ENCODE assay signal across 23 cellular contexts in genomic region chr10:113585949-113586348, GRCh38. TPM values are rescaled to one million over a fixed set of nuclear protein-coding genes. Genes with fewer than 3 reads are reported as not detected.
DNase-seq lines count a peak whose midpoint lies in the region; ATAC-seq, FAIRE-seq and TF ChIP-seq lines count a peak whose summit lies in the region.
"Had no signal": no experiment of that assay in that cellular context is flagged by ENCODE, and none has a peak within 500 bp of the region (broad histone marks: within the 10 kb centered on the region; RNA-seq: fewer than 3 reads in every experiment).

No MANE protein-coding gene starts in this region.

- TF ChIP-seq CTCF in HCT116 (IDR thresholded peaks at IDR 0.05 in 2 of 3, conservative IDR thresholded peaks at IDR 0.05 in 1 of 3; ENCODE audit: borderline replicate concordance in 1 of 3, insufficient read depth in 1 of 3, low read depth in 2 of 3, low read length in 2 of 3) (no peak), HepG2 (CRISPR knock-in tag; IDR thresholded peaks at IDR 0.05) (no peak), ovary (IDR thresholded peaks at IDR 0.05) (no peak)

- H3K36me3 Mint-ChIP-seq in activated CD4-positive, alpha-beta T cell treated with anti-CD3 and anti-CD28 coated beads for 36 hours (ENCODE audit: low read depth): no peaks in the 10 kb centered on the region
- H3K36me3 Mint-ChIP-seq: naive thymus-derived CD4-positive, alpha-beta T cell had no signal

- peaks cover 6 to 11% of the 10 kb centered on the region in 2 experiments; a peak in 3 of 4 replicates for H3K4me1 ChIP-seq in HCT116 (ENCODE audit: control insufficient read depth in 1 of 2, insufficient read depth in 2 of 2, low read length in 2 of 2)
- peaks cover 23% of the 10 kb centered on the region for H3K4me1 ChIP-seq in HepG2 (ENCODE audit: insufficient read depth, low read length)
- no peaks in the 10 kb centered on the region for H3K4me1 ChIP-seq in ovary (ENCODE audit: insufficient read depth)
- H3K4me1 ChIP-seq: left lung, testis had no signal

- no peak overlapping the region for H3K9ac ChIP-seq in HCT116 (ENCODE audit: low read length)
- no peak overlapping the region for H3K9ac ChIP-seq in HepG2 (ENCODE audit: insufficient read depth, low read depth, low read length)

- POLR2A ChIA-PET in activated CD4-positive, alpha-beta T cell treated with anti-CD3 and anti-CD28 coated beads for 36 hours (lab: Charles Lee): no interaction called here
- POLR2A ChIA-PET in HCT116 (lab: Charles Lee) (no interaction called here), HepG2 (lab: Yijun Ruan, JAX) (no interaction called here)

- no peaks in the 10 kb centered on the region for H4K20me1 ChIP-seq in HCT116 (ENCODE audit: insufficient read depth)
- no peaks in the 10 kb centered on the region for H4K20me1 ChIP-seq in HepG2 (ENCODE audit: insufficient read depth, low read length)

- peak; percentile 36 for ATAC-seq in activated CD4-positive, alpha-beta T cell treated with anti-CD3 and anti-CD28 coated beads for 36 hours
- ATAC-seq in HCT116 (peak; percentile 86), HepG2 (no peak; the same call in 2 of the 3 replicates), HG02970 (IDR thresholded peaks at IDR 0.05; ENCODE audit: low FRiP score, unreplicated experiment) (no peak)
- ATAC-seq: left lung; naive thymus-derived CD4-positive, alpha-beta T cell had no signal

- no peaks in the 10 kb centered on the region for H3K36me3 ChIP-seq in HCT116 (ENCODE audit: control insufficient read depth in 1 of 2, insufficient read depth in 2 of 2, low read length in 2 of 2)
- no peaks in the 10 kb centered on the region for H3K36me3 ChIP-seq in HepG2 (replicated peaks in 1 of 2; ENCODE audit: control insufficient read depth in 1 of 2, insufficient read depth in 2 of 2, low read length in 2 of 2)
- no peaks in the 10 kb centered on the region for H3K36me3 ChIP-seq in ovary
- H3K36me3 ChIP-seq: left lung had no signal

- no peak for TF ChIP-seq EP300 in HepG2 (IDR thresholded peaks at IDR 0.05; ENCODE audit: low read depth in 2 of 2, low read length in 2 of 2)
- TF ChIP-seq EP300 in HepG2 (CRISPR knock-in tag; IDR thresholded peaks at IDR 0.05; ENCODE audit: borderline replicate concordance): no peak
- no peak for TF ChIP-seq EP300 in ovary (IDR thresholded peaks at IDR 0.05)

- no peak overlapping the region for H3K27ac Mint-ChIP-seq in activated CD4-positive, alpha-beta T cell treated with anti-CD3 and anti-CD28 coated beads for 36 hours

- no peaks in the 10 kb centered on the region for H3K79me2 ChIP-seq in HCT116 (ENCODE audit: insufficient read depth, low read length)
- no peaks in the 10 kb centered on the region for H3K79me2 ChIP-seq in HepG2 (ENCODE audit: insufficient read depth, low read length)

- no peaks in the 10 kb centered on the region for H3K4me1 Mint-ChIP-seq in activated CD4-positive, alpha-beta T cell treated with anti-CD3 and anti-CD28 coated beads for 36 hours
- H3K4me1 Mint-ChIP-seq: naive thymus-derived CD4-positive, alpha-beta T cell had no signal

- H3K27me3 ChIP-seq in HCT116 (ENCODE audit: insufficient read depth, low read length): peaks cover 24% of the 10 kb centered on the region
- no peaks in the 10 kb centered on the region for H3K27me3 ChIP-seq in HepG2 (ENCODE audit: control insufficient read depth in 1 of 2, insufficient read depth in 2 of 2, low read length in 2 of 2)
- no peaks in the 10 kb centered on the region for H3K27me3 ChIP-seq in ovary
- H3K27me3 ChIP-seq: testis had no signal

- no peak overlapping the region for H3K4me3 Mint-ChIP-seq in activated CD4-positive, alpha-beta T cell treated with anti-CD3 and anti-CD28 coated beads for 36 hours
- H3K4me3 Mint-ChIP-seq: naive thymus-derived CD4-positive, alpha-beta T cell had no signal

- peaks cover 13% of the 10 kb centered on the region for H3K27me3 Mint-ChIP-seq in activated CD4-positive, alpha-beta T cell treated with anti-CD3 and anti-CD28 coated beads for 36 hours

- in situ Hi-C loops in HepG2 (cut with HindIII; ENCODE audit: extremely low pct_ligation_motif_present, low pct_unique_long_range_greater_than_20kb): no loop called here

- H2AFZ ChIP-seq in HCT116 (ENCODE audit: low read depth, low read length, poor library complexity, severe bottlenecking) (no peak overlapping the region), HepG2 (ENCODE audit: low read length) (no peak overlapping the region)

- intact Hi-C loops in activated CD4-positive, alpha-beta T cell treated with anti-CD3 and anti-CD28 coated beads for 36 hours (cut with DNase I, micrococcal nuclease): no loop called here
- intact Hi-C loops in HCT116 (cut with micrococcal nuclease): no loop called here
- intact Hi-C loops in HepG2 (cut with micrococcal nuclease; ENCODE audit: unreplicated experiment): no loop called here
- intact Hi-C loops in ovary (cut with DNase I): no loop called here

- H3K9me3 ChIP-seq in HCT116 (ENCODE audit: control insufficient read depth in 1 of 2, insufficient read depth in 1 of 2, low read depth in 1 of 2, low read length in 2 of 2) (no peaks in the 10 kb centered on the region), HepG2 (ENCODE audit: low read length) (no peaks in the 10 kb centered on the region), ovary (no peaks in the 10 kb centered on the region)
- H3K9me3 ChIP-seq: left lung, testis had no signal

- TF ChIP-seq POLR2A in HCT116 (IDR thresholded peaks at IDR 0.05; ENCODE audit: borderline replicate concordance, extremely low read depth, insufficient read depth, insufficient read length): no peak
- TF ChIP-seq POLR2A in HepG2 (IDR thresholded peaks at IDR 0.05; ENCODE audit: insufficient read depth in 1 of 2, low read depth in 2 of 2, low read length in 2 of 2): no peak
- no peak for TF ChIP-seq POLR2A in ovary (IDR thresholded peaks at IDR 0.05)

- CTCF ChIA-PET in activated CD4-positive, alpha-beta T cell treated with anti-CD3 and anti-CD28 coated beads for 36 hours (lab: Charles Lee): no interaction called here
- CTCF ChIA-PET in HCT116 (lab: Charles Lee) (no interaction called here), HepG2 (lab: Yijun Ruan, JAX; ENCODE audit: low intra/inter-chr PET ratio, low total read pairs) (no interaction called here)

- TF ChIP-seq RAD21 in HCT116 (IDR thresholded peaks at IDR 0.05; ENCODE audit: low read depth) (no peak), HepG2 (CRISPR knock-in tag; IDR thresholded peaks at IDR 0.05) (no peak)

- no peaks in the 10 kb centered on the region for H3K9me3 Mint-ChIP-seq in activated CD4-positive, alpha-beta T cell treated with anti-CD3 and anti-CD28 coated beads for 36 hours (ENCODE audit: low read depth)

- no peak for FAIRE-seq in HepG2 (lab: Jason Lieb, UNC)
- FAIRE-seq: GM12892 had no signal

- RAD21 ChIA-PET in HCT116 (lab: Charles Lee; ENCODE audit: low non-redundant PET in 1 of 2, low total read pairs in 2 of 2, uncharacterized antibody in 2 of 2, unreplicated experiment in 2 of 2): no interaction called here

- no peak for DNase-seq in activated CD4-positive, alpha-beta T cell treated with anti-CD3 and anti-CD28 coated beads for 36 hours
- no peak for DNase-seq in activated CD4-positive, alpha-beta T cell treated with anti-CD3 and anti-CD28 coated beads for 1 hour
- no peak for DNase-seq in HCT116 (ENCODE audit: low read depth, low spot score)
- peak; percentile 82 for DNase-seq in NCI-H510A treated with DMSO at 0.1 percent for 48 hours (lab: John Stamatoyannopoulos, UW)
- peak; percentile 7 for DNase-seq in HepG2 (ENCODE audit: low spot score)
- no peak for DNase-seq in germinal center (ENCODE audit: low spot score)
- no peak for DNase-seq in ovary
- DNase-seq: 8988T; activated naive CD4-positive, alpha-beta T cell treated with Interleukin-2 at 50 U/mL for 16 hours; EL; left lung; naive thymus-derived CD4-positive, alpha-beta T cell; NCI-H1694; NCI-H446 treated with DMSO at 0.1 percent for 48 hours; SW 1271; testis had no signal

- H3K4me2 ChIP-seq in HCT116 (ENCODE audit: low read length): peak overlapping the region; percentile 10; the same call in 1 of the 2 replicates
- no peak overlapping the region for H3K4me2 ChIP-seq in HepG2 (ENCODE audit: low read depth, low read length)

- no peaks in the 10 kb centered on the region for H3K9me2 ChIP-seq in HCT116 (ENCODE audit: insufficient read depth)

- H3K4me3 ChIP-seq in HCT116 (replicated peaks in 1 of 2; ENCODE audit: low read depth in 1 of 2, low read length in 2 of 2) (no peak overlapping the region), HepG2 (replicated peaks in 1 of 3; ENCODE audit: insufficient read depth in 1 of 3, low read depth in 2 of 3, low read length in 3 of 3) (no peak overlapping the region), ovary (no peak overlapping the region)
- H3K4me3 ChIP-seq: left lung, testis had no signal

- WGBS in HepG2 (ENCODE audit: low lambda C conversion rate): 0% methylated on average over 1 of the region's 1 CpG
- WGBS in ovary, 3 donors: 41 to 58% (median 46%) methylated on average over 1 of the region's 1 CpG

- H3K27ac ChIP-seq in HCT116 (ENCODE audit: low read depth, low read length) (no peak overlapping the region), HepG2 (ENCODE audit: extremely low read length, insufficient read depth, low read length) (no peak overlapping the region), ovary (no peak overlapping the region)
- H3K27ac ChIP-seq: HL-60, left lung, testis had no signal

- no TSS peak for BruUV-seq in HCT116 (replicated peaks; lab: Mats Ljungman, UMichigan)
- no TSS peak for BruUV-seq in HepG2 (replicated peaks; lab: Mats Ljungman, UMichigan)

RNA-seq across cellular contexts. Expression of gene HABP2, which starts 33.1 kb away (rescaled TPM):
- not detected for total RNA-seq in activated CD4-positive, alpha-beta T cell treated with anti-CD3 and anti-CD28 coated beads for 36 hours
- 0.20 TPM for total RNA-seq in HCT116 (2021; ENCODE audit: unreplicated experiment)
- 0.03 TPM in 1 of 2 replicates, not detected in the other for polyA plus RNA-seq in HCT116 (2012)
- total RNA-seq in HepG2 (2016; rRNA removed; fragmentation: Illumina TruSeq; extraction: Trizol): 0.13 TPM in 1 of 2 replicates, not detected in the other
- total RNA-seq in HepG2 (2016; cell fraction: cytosol; rRNA removed; fragmentation: Illumina TruSeq; extraction: Trizol; ENCODE audit: low read depth): not detected in 2 replicates
- 0.04 and 0.06 TPM in 2 replicates for total RNA-seq in HepG2 (2016; cell fraction: insoluble cytoplasmic fraction; rRNA removed; fragmentation: Illumina TruSeq; extraction: Trizol)
- total RNA-seq in HepG2 (2016; cell fraction: membrane; rRNA removed; fragmentation: Illumina TruSeq; extraction: Trizol): not detected in 2 replicates
- 0.16 TPM in 1 of 2 replicates, not detected in the other for total RNA-seq in HepG2 (2016; cell fraction: nucleus; rRNA removed; fragmentation: Illumina TruSeq; extraction: Trizol)
- polyA plus RNA-seq in HepG2 (2011; rRNA removed): 0.12 TPM in 2 replicates
- 0.10 and 0.11 TPM in 2 replicates for polyA plus RNA-seq in HepG2 (2011; cell fraction: cytosol; rRNA removed)
- 0.03 and 0.06 TPM in 2 replicates for polyA plus RNA-seq in HepG2 (2011; cell fraction: nucleus; rRNA removed)
- 0.04 TPM in 1 of 2 replicates, not detected in the other for polyA plus RNA-seq in HepG2 (2012)
- polyA plus RNA-seq in HepG2 (2016; cell fraction: cytosol; fragmentation: Illumina TruSeq; extraction: Trizol; ENCODE audit: low read depth): not detected in 2 replicates
- not detected in 2 replicates for polyA plus RNA-seq in HepG2 (2016; cell fraction: insoluble cytoplasmic fraction; fragmentation: Illumina TruSeq; extraction: Trizol; ENCODE audit: low read depth)
- polyA plus RNA-seq in HepG2 (2016; cell fraction: membrane; fragmentation: Illumina TruSeq; extraction: Trizol; ENCODE audit: low read depth): not detected in 2 replicates
- polyA plus RNA-seq in HepG2 (2016; cell fraction: nucleus; fragmentation: Illumina TruSeq; extraction: Trizol; ENCODE audit: insufficient read depth, low read depth): not detected in 2 replicates
- polyA minus RNA-seq in HepG2 (2011; rRNA and poly(A)+ RNA removed; ENCODE audit: low replicate concordance): not detected in 2 replicates
- polyA minus RNA-seq in HepG2 (2011; cell fraction: cytosol; rRNA and poly(A)+ RNA removed): not detected in 2 replicates
- polyA minus RNA-seq in HepG2 (2011; cell fraction: nucleus; rRNA and poly(A)+ RNA removed): not detected in 2 replicates
- total RNA-seq in ovary: 1 to 10 TPM in 1 of 7 donors, under 1 TPM in 4, not detected in 2; 0.07 to 2.3 (median 0.13) TPM
- polyA plus RNA-seq in ovary: under 1 TPM in 1 of 2 donors, not detected in 1; 0.25 TPM
- total RNA-seq: activated CD8-positive, alpha-beta memory T cell treated with anti-CD3 and anti-CD28 coated beads for 36 hours; LHCN-M2; naive thymus-derived CD4-positive, alpha-beta T cell; posterior vena cava had no signal
- polyA plus RNA-seq: esophagus; naive thymus-derived CD4-positive, alpha-beta T cell had no signal

Comparison
In these comparisons a context has a peak if more than half of its experiments do, and no peak if none do; other contexts are left out.
1. ATAC-seq: peak in activated CD4-positive, alpha-beta T cell treated with anti-CD3 and anti-CD28 coated beads for 36 hours (single experiment) and HCT116 (single experiment); none in HepG2 (single experiment) and HG02970 (single experiment).
2. DNase-seq: peak in NCI-H510A treated with DMSO at 0.1 percent for 48 hours (single experiment) and HepG2 (single experiment); none in activated CD4-positive, alpha-beta T cell treated with anti-CD3 and anti-CD28 coated beads for 36 hours (single experiment), activated CD4-positive, alpha-beta T cell treated with anti-CD3 and anti-CD28 coated beads for 1 hour (single experiment), HCT116 (single experiment), germinal center (single experiment) and ovary (0 of 5).